18 cellular contexts compared by ENCODE assay signal in genomic region chr5:128208436-128208835, GRCh38.
DNase-seq lines count a peak whose midpoint lies in the region; ATAC-seq and TF ChIP-seq lines count a peak whose summit lies in the region.
"Had no signal": no experiment of that assay in that cellular context is flagged by ENCODE, and none has a peak within 500 bp of the region (broad histone marks: within the 10 kb centered on the region; RNA-seq: fewer than 3 reads in every experiment).

No MANE protein-coding gene starts in this region.

- H3K9me3 Mint-ChIP-seq in stimulated activated memory B cell treated with anti-CD40 and anti-IgM and Interleukin-4, amounts not matched to agents 10 μg/mL and 1 μg/mL and 100 μg/mL, for 72 hours, result no peaks in the 10 kb centered on the region
- H3K9me3 Mint-ChIP-seq: CD4-positive, alpha-beta T cell; CD8-positive, alpha-beta T cell had no signal

- ATAC-seq in Right ventricle myocardium superior (ENCODE audit: poor library complexity) (peak; percentile 20), heart left ventricle (peak in 3 of 4 donors; percentile 34 to 68 (median 44)), mucosa of descending colon (peak; percentile 14)
- no peak for ATAC-seq in stimulated activated memory B cell treated with anti-CD40 and anti-IgM and Interleukin-4, amounts not matched to agents 10 μg/mL and 1 μg/mL and 100 μg/mL, for 72 hours
- ATAC-seq: CD8-positive, alpha-beta T cell had no signal

- no peaks in the 10 kb centered on the region for H3K4me1 Mint-ChIP-seq in stimulated activated memory B cell treated with anti-CD40 and anti-IgM and Interleukin-4, amounts not matched to agents 10 μg/mL and 1 μg/mL and 100 μg/mL, for 72 hours
- H3K4me1 Mint-ChIP-seq: B cell had no signal

- TF ChIP-seq CTCF in left ventricle myocardium inferior (IDR thresholded peaks at IDR 0.05; ENCODE audit: borderline replicate concordance) (no peak), heart left ventricle (IDR thresholded peaks at IDR 0.05) (no peak), mucosa of descending colon (IDR thresholded peaks at IDR 0.05) (no peak)

- H2AFZ ChIP-seq in Karpas-422 (ENCODE audit: low read length), result no peak overlapping the region

- H3K36me3 Mint-ChIP-seq in stimulated activated memory B cell treated with anti-CD40 and anti-IgM and Interleukin-4, amounts not matched to agents 10 μg/mL and 1 μg/mL and 100 μg/mL, for 72 hours, result no peaks in the 10 kb centered on the region
- H3K36me3 Mint-ChIP-seq: CD8-positive, alpha-beta T cell had no signal

- no peak overlapping the region for H3K27ac Mint-ChIP-seq in stimulated activated memory B cell treated with anti-CD40 and anti-IgM and Interleukin-4, amounts not matched to agents 10 μg/mL and 1 μg/mL and 100 μg/mL, for 72 hours
- H3K27ac Mint-ChIP-seq: B cell; CD4-positive, alpha-beta T cell; CD8-positive, alpha-beta T cell had no signal

- no peaks in the 10 kb centered on the region for H3K4me1 ChIP-seq in left ventricle myocardium inferior
- H3K4me1 ChIP-seq in heart left ventricle, result no peaks in the 10 kb centered on the region
- peaks cover 35% of the 10 kb centered on the region for H3K4me1 ChIP-seq in Karpas-422 (ENCODE audit: low read length)
- no peaks in the 10 kb centered on the region for H3K4me1 ChIP-seq in mucosa of descending colon (ENCODE audit: low read depth)
- H3K4me1 ChIP-seq: A549; BLaER1 treated with 17β-estradiol and CSF1 and Interleukin-3, amounts not matched to agents 10 nM and 100 nM; Caco-2 had no signal

- H3K9me3 ChIP-seq in left ventricle myocardium inferior (replicated peaks) (no peaks in the 10 kb centered on the region), heart left ventricle (no peaks in the 10 kb centered on the region), Karpas-422 (ENCODE audit: low read length) (no peaks in the 10 kb centered on the region), mucosa of descending colon (no peaks in the 10 kb centered on the region)
- H3K9me3 ChIP-seq: A549; BLaER1 treated with 17β-estradiol and CSF1 and Interleukin-3, amounts not matched to agents 10 nM and 100 nM; Caco-2 had no signal

- H3K9ac ChIP-seq in Karpas-422 (ENCODE audit: low read length), result no peak overlapping the region
- H3K9ac ChIP-seq: BLaER1 treated with 17β-estradiol and CSF1 and Interleukin-3, amounts not matched to agents 10 nM and 100 nM had no signal

- no peak overlapping the region for H3K4me2 ChIP-seq in Karpas-422 (ENCODE audit: low read depth, low read length, poor library complexity, severe bottlenecking)
- H3K4me2 ChIP-seq: A549; BLaER1 treated with 17β-estradiol and CSF1 and Interleukin-3, amounts not matched to agents 10 nM and 100 nM had no signal

- no peak overlapping the region for H3K4me3 Mint-ChIP-seq in stimulated activated memory B cell treated with anti-CD40 and anti-IgM and Interleukin-4, amounts not matched to agents 10 μg/mL and 1 μg/mL and 100 μg/mL, for 72 hours
- H3K4me3 Mint-ChIP-seq: B cell; CD4-positive, alpha-beta T cell; CD8-positive, alpha-beta T cell had no signal

- no peak for DNase-seq in Right ventricle myocardium superior
- no peak for DNase-seq in left ventricle myocardium inferior
- no peak for DNase-seq in heart left ventricle
- no peak for DNase-seq in cardiac septum (ENCODE audit: low spot score)
- DNase-seq in Karpas-422, result peak; percentile 51
- DNase-seq in mucosa of descending colon, result no peak
- DNase-seq: Caco-2; Calu3; CD4-positive, alpha-beta T cell; CD8-positive, alpha-beta T cell; DMS79 treated with DMSO at 0.1 percent for 48 hours; GF-D8 had no signal

- H3K27ac ChIP-seq in left ventricle myocardium inferior (replicated peaks) (no peak overlapping the region), heart left ventricle (no peak overlapping the region), Karpas-422 (ENCODE audit: low read length) (no peak overlapping the region)
- H3K27ac ChIP-seq: 22Rv1; A549; BLaER1 treated with 17β-estradiol and CSF1 and Interleukin-3, amounts not matched to agents 10 nM and 100 nM; C4-2B had no signal

- H3K36me3 ChIP-seq in left ventricle myocardium inferior, result no peaks in the 10 kb centered on the region
- no peaks in the 10 kb centered on the region for H3K36me3 ChIP-seq in heart left ventricle
- no peaks in the 10 kb centered on the region for H3K36me3 ChIP-seq in Karpas-422 (ENCODE audit: insufficient read depth, low read length)
- no peaks in the 10 kb centered on the region for H3K36me3 ChIP-seq in mucosa of descending colon (ENCODE audit: low read depth)
- H3K36me3 ChIP-seq: BLaER1 treated with 17β-estradiol and CSF1 and Interleukin-3, amounts not matched to agents 10 nM and 100 nM had no signal

- H3K4me3 ChIP-seq in left ventricle myocardium inferior (no peak overlapping the region), heart left ventricle (no peak overlapping the region), Karpas-422 (ENCODE audit: low read length) (no peak overlapping the region), mucosa of descending colon (no peak overlapping the region)
- H3K4me3 ChIP-seq: A549; BLaER1 treated with 17β-estradiol and CSF1 and Interleukin-3, amounts not matched to agents 10 nM and 100 nM had no signal

- no peaks in the 10 kb centered on the region for H4K20me1 ChIP-seq in Karpas-422 (ENCODE audit: insufficient read depth, low read depth, low read length)
- H4K20me1 ChIP-seq: BLaER1 treated with 17β-estradiol and CSF1 and Interleukin-3, amounts not matched to agents 10 nM and 100 nM had no signal

- no peak for TF ChIP-seq POLR2A in heart left ventricle (IDR thresholded peaks at IDR 0.05)

- intact Hi-C loops in Right ventricle myocardium superior (cut with DNase I), result loop anchor here (10.0 kb wide), 2 partner anchors 334 to 464 kb away; no protein-coding TSS in a partner anchor
- intact Hi-C loops in left ventricle myocardium inferior (cut with micrococcal nuclease), result no loop called here
- intact Hi-C loops in heart left ventricle (cut with DNase I), result no loop called here
- intact Hi-C loops in cardiac septum (cut with DNase I), result no loop called here
- intact Hi-C loops in mucosa of descending colon (cut with DNase I, micrococcal nuclease), result loop anchor here in 1 of 2 donors (10.0 kb wide), 1 partner anchor 464 kb away; no protein-coding TSS in a partner anchor

- H3K79me2 ChIP-seq in Karpas-422 (ENCODE audit: low read length), result no peaks in the 10 kb centered on the region

- H3K27me3 ChIP-seq in left ventricle myocardium inferior (ENCODE audit: low read depth), result no peaks in the 10 kb centered on the region
- H3K27me3 ChIP-seq in heart left ventricle, result no peaks in the 10 kb centered on the region
- no peaks in the 10 kb centered on the region for H3K27me3 ChIP-seq in Karpas-422 (ENCODE audit: low read length)
- H3K27me3 ChIP-seq: BLaER1 treated with 17β-estradiol and CSF1 and Interleukin-3, amounts not matched to agents 10 nM and 100 nM had no signal

- no peaks in the 10 kb centered on the region for H3K9me2 ChIP-seq in Karpas-422 (replicated peaks; ENCODE audit: insufficient read depth, low read length)

- H3K27me3 Mint-ChIP-seq in stimulated activated memory B cell treated with anti-CD40 and anti-IgM and Interleukin-4, amounts not matched to agents 10 μg/mL and 1 μg/mL and 100 μg/mL, for 72 hours, result no peaks in the 10 kb centered on the region
- H3K27me3 Mint-ChIP-seq: B cell had no signal
